In genomic region chr22:45208993-45209838, GRCh38 we compare ENCODE assay signal across 8 cellular contexts. TPM values are rescaled to one million over a fixed set of nuclear protein-coding genes. Genes with fewer than 3 reads are reported as not detected.
DNase-seq lines count a peak whose midpoint lies in the region; ATAC-seq and TF ChIP-seq lines count a peak whose summit lies in the region.

No MANE protein-coding gene starts in this region.

- no peak overlapping the region for H2AFZ ChIP-seq in neural progenitor cell (replicated peaks)

- peaks cover 11% of the 10 kb centered on the region for H3F3A ChIP-seq in neural progenitor cell (ENCODE audit: low read depth)

- no peak overlapping the region for H3K27ac Mint-ChIP-seq in endodermal cell
- no peak overlapping the region for H3K27ac Mint-ChIP-seq in neural progenitor cell

- H3K4me1 Mint-ChIP-seq in endodermal cell (peaks cover 14% of the 10 kb centered on the region), neural progenitor cell (peaks cover 50% of the 10 kb centered on the region)

- H3K9me3 ChIP-seq in WERI-Rb-1 (ENCODE audit: severe bottlenecking) (no peaks in the 10 kb centered on the region), endodermal cell (ENCODE audit: control insufficient read depth, low read length) (no peaks in the 10 kb centered on the region), neural progenitor cell (ENCODE audit: low read depth) (no peaks in the 10 kb centered on the region)

- H3K4me3 Mint-ChIP-seq in endodermal cell = no peak overlapping the region
- H3K4me3 Mint-ChIP-seq in neural progenitor cell = peak overlapping the region; percentile 66

- H3K4me2 ChIP-seq in neural progenitor cell = no peak overlapping the region

- H3K9ac ChIP-seq in endodermal cell (ENCODE audit: extremely low read depth, low read length, poor library complexity, severe bottlenecking) = no peak overlapping the region
- no peak overlapping the region for H3K9ac ChIP-seq in neural progenitor cell

- H3K4me3 ChIP-seq in WERI-Rb-1 (ENCODE audit: low read depth, low read length) (no peak overlapping the region), endodermal cell (ENCODE audit: low read length) (no peak overlapping the region), neural progenitor cell (no peak overlapping the region)

- 65 to 66% methylated on average over 16 to 29 of the region's 29 CpGs for WGBS in endodermal cell (ENCODE audit: insufficient coverage in 1 of 2, insufficient read length in 1 of 2), 2 experiments

- ATAC-seq in GM18498 (IDR thresholded peaks at IDR 0.05; ENCODE audit: unreplicated experiment) = no peak

- H3K36me3 Mint-ChIP-seq in endodermal cell (ENCODE audit: low read depth) = peaks cover 5% of the 10 kb centered on the region
- H3K36me3 Mint-ChIP-seq in neural progenitor cell = no peaks in the 10 kb centered on the region

- H3K27me3 Mint-ChIP-seq in endodermal cell (ENCODE audit: insufficient read depth) (no peaks in the 10 kb centered on the region), neural progenitor cell (ENCODE audit: insufficient read depth, low read depth) (peaks cover 8% of the 10 kb centered on the region)

- H3K9me3 Mint-ChIP-seq in endodermal cell = no peaks in the 10 kb centered on the region
- H3K9me3 Mint-ChIP-seq in neural progenitor cell = no peaks in the 10 kb centered on the region

- H3K36me3 ChIP-seq in WERI-Rb-1 (peaks cover 3% of the 10 kb centered on the region; the same call in 1 of the 2 replicates), endodermal cell (ENCODE audit: control insufficient read depth, insufficient read depth, low read length) (no peaks in the 10 kb centered on the region), neural progenitor cell (no peaks in the 10 kb centered on the region)

- peak; percentile 88 for TF ChIP-seq CTCF in WERI-Rb-1 (IDR thresholded peaks at IDR 0.05; ENCODE audit: low read depth, low read length)
- peak; percentile 93 for TF ChIP-seq CTCF in endodermal cell (conservative IDR thresholded peaks at IDR 0.05)
- peak; percentile 89 for TF ChIP-seq CTCF in neural progenitor cell (IDR thresholded peaks at IDR 0.05)

- peaks cover 9% of the 10 kb centered on the region for H3K4me1 ChIP-seq in endodermal cell (ENCODE audit: control insufficient read depth, insufficient read depth, low read length)
- peaks cover 15% of the 10 kb centered on the region for H3K4me1 ChIP-seq in neural progenitor cell

- H4K20me1 ChIP-seq in neural progenitor cell (ENCODE audit: low read depth) = peaks cover 56% of the 10 kb centered on the region

- DNase-seq in AG08396 (ENCODE audit: low spot score) (peak; percentile 73), HCEC 1CT (peak; percentile 74), WERI-Rb-1 (peak; percentile 34), endodermal cell (peak; percentile 91), neural progenitor cell (ENCODE audit: low spot score) (peak; percentile 85), SKM-1 (lab: John Stamatoyannopoulos, UW; ENCODE audit: unreplicated experiment) (no peak), 8988T (no peak)

- H3K27me3 ChIP-seq in WERI-Rb-1 (ENCODE audit: insufficient read depth, low read depth, severe bottlenecking) = no peaks in the 10 kb centered on the region
- H3K27me3 ChIP-seq in endodermal cell (ENCODE audit: control insufficient read depth, insufficient read depth, low read length, poor library complexity, severe bottlenecking) = no peaks in the 10 kb centered on the region
- peaks cover 5% of the 10 kb centered on the region for H3K27me3 ChIP-seq in neural progenitor cell

- H3K79me2 ChIP-seq in neural progenitor cell (ENCODE audit: low read depth) = no peaks in the 10 kb centered on the region

- H3K27ac ChIP-seq in WERI-Rb-1 (no peak overlapping the region), endodermal cell (ENCODE audit: low read depth, low read length) (no peak overlapping the region), neural progenitor cell (no peak overlapping the region)

RNA-seq across cellular contexts. Expression of gene KIAA0930, which starts 31.5 kb away (rescaled TPM):
- total RNA-seq in endodermal cell (10 to 100 TPM; 36.2 to 47.8 TPM), neural progenitor cell (ENCODE audit: low replicate concordance) (15.0 and 36.7 TPM in 2 replicates)
- polyA plus RNA-seq in endodermal cell (2013, experiment 1 of 2) = 38.3 TPM
- polyA plus RNA-seq in endodermal cell (2013, experiment 2 of 2) = 36.4 TPM

RNA-seq across cellular contexts. Expression of gene NUP50, which starts 45.5 kb away (rescaled TPM):
- total RNA-seq in endodermal cell (100 to 1,000 TPM; 101 to 115 TPM), neural progenitor cell (ENCODE audit: low replicate concordance) (87.2 and 96.8 TPM in 2 replicates)
- 55.1 TPM for polyA plus RNA-seq in endodermal cell (2013, experiment 1 of 2)
- polyA plus RNA-seq in endodermal cell (2013, experiment 2 of 2) = 52.5 TPM

Comparison
In these comparisons a context has a peak if more than half of its experiments do, and no peak if none do; other contexts are left out.
1. DNase-seq: peak in AG08396 (single experiment), HCEC 1CT (single experiment), WERI-Rb-1 (single experiment), endodermal cell (single experiment) and neural progenitor cell (single experiment); none in SKM-1 (single experiment) and 8988T (single experiment).
2. Peak in every context shown above with its lines, with median percentiles within 50 percentile points of each other: CTCF ChIP-seq.